Comparison of ENCODE assay signal across 9 cellular contexts in genomic region chr1:63615809-63616420, GRCh38. TPM values are rescaled to one million over a fixed set of nuclear protein-coding genes. Genes with fewer than 3 reads are reported as not detected.
DNase-seq lines count a peak whose midpoint lies in the region; ATAC-seq lines count a peak whose summit lies in the region.
"Had no signal": no experiment of that assay in that cellular context is flagged by ENCODE, and none has a peak within 500 bp of the region (broad histone marks: within the 10 kb centered on the region; RNA-seq: fewer than 3 reads in every experiment).

No MANE protein-coding gene starts in this region.

- H3K27me3 Mint-ChIP-seq in activated naive CD4-positive, alpha-beta T cell treated with anti-CD3 and anti-CD28 coated beads, Interleukin-2, amount 10 ng/mL, durations not matched to agents 7 days and 5 days = no peaks in the 10 kb centered on the region

- H3K36me3 ChIP-seq in MG63 = no peaks in the 10 kb centered on the region

- ATAC-seq in GM21360 (IDR thresholded peaks at IDR 0.05; ENCODE audit: unreplicated experiment) = peak; percentile 75
- no peak for ATAC-seq in HG02610 (IDR thresholded peaks at IDR 0.05; ENCODE audit: unreplicated experiment)

- no peaks in the 10 kb centered on the region for H3K9me3 Mint-ChIP-seq in activated naive CD4-positive, alpha-beta T cell treated with anti-CD3 and anti-CD28 coated beads, Interleukin-2, amount 10 ng/mL, durations not matched to agents 7 days and 5 days
- H3K9me3 Mint-ChIP-seq: T-helper 1 cell treated with Interleukin-12 subunit alpha and Interleukin-12 subunit beta and Interleukin-4 antibody, amounts not matched to agents 30 μg/mL and 1 μg/mL, for 36 hours had no signal

- no peak overlapping the region for H3K27ac Mint-ChIP-seq in activated naive CD4-positive, alpha-beta T cell treated with anti-CD3 and anti-CD28 coated beads, Interleukin-2, amount 10 ng/mL, durations not matched to agents 7 days and 5 days
- H3K27ac Mint-ChIP-seq: T-helper 1 cell treated with Interleukin-12 subunit alpha and Interleukin-12 subunit beta and Interleukin-4 antibody, amounts not matched to agents 30 μg/mL and 1 μg/mL, for 36 hours had no signal

- no peak overlapping the region for H3K4me3 Mint-ChIP-seq in activated naive CD4-positive, alpha-beta T cell treated with anti-CD3 and anti-CD28 coated beads, Interleukin-2, amount 10 ng/mL, durations not matched to agents 7 days and 5 days
- H3K4me3 Mint-ChIP-seq: T-helper 1 cell treated with Interleukin-12 subunit alpha and Interleukin-12 subunit beta and Interleukin-4 antibody, amounts not matched to agents 30 μg/mL and 1 μg/mL, for 36 hours had no signal

- no peak overlapping the region for H3K4me3 ChIP-seq in MG63

- CTCF ChIA-PET in activated naive CD4-positive, alpha-beta T cell treated with anti-CD3 and anti-CD28 coated beads, Interleukin-2, amount 10 ng/mL, durations not matched to agents 7 days and 5 days (lab: Charles Lee) = interaction anchor here (1.1 to 2.6 kb wide), 6 partner anchors 25 to 630 kb away, joined by 3 to 22 read pairs (median 6); no protein-coding TSS in a partner anchor

- H3K27me3 ChIP-seq in MG63 = no peaks in the 10 kb centered on the region

- H3K9me3 ChIP-seq in MG63 = no peaks in the 10 kb centered on the region

- H3K36me3 Mint-ChIP-seq in activated naive CD4-positive, alpha-beta T cell treated with anti-CD3 and anti-CD28 coated beads, Interleukin-2, amount 10 ng/mL, durations not matched to agents 7 days and 5 days = no peaks in the 10 kb centered on the region

- no peaks in the 10 kb centered on the region for H3K4me1 Mint-ChIP-seq in activated naive CD4-positive, alpha-beta T cell treated with anti-CD3 and anti-CD28 coated beads, Interleukin-2, amount 10 ng/mL, durations not matched to agents 7 days and 5 days

- DNase-seq in COLO829 (ENCODE audit: low spot score) (peak; percentile 52), MG63 (peak; percentile 9), SK-N-DZ (ENCODE audit: low spot score) (peak; percentile 57), glomerular visceral epithelial cell (ENCODE audit: extremely low spot score) (peak; percentile 81), putamen (ENCODE audit: low spot score) (peak; percentile 68)
- DNase-seq in activated naive CD4-positive, alpha-beta T cell treated with anti-CD3 and anti-CD28 coated beads, Interleukin-2, amount 10 ng/mL, durations not matched to agents 7 days and 5 days = peak; percentile 61

RNA-seq across cellular contexts. Expression of gene PGM1, which starts 22.7 kb away (rescaled TPM):
- 15.9 and 19.8 TPM in 2 replicates for total RNA-seq in MG63 (2014; rRNA removed; shearing (Covaris generic); ENCODE audit: low replicate concordance)
- polyA plus RNA-seq in SK-N-DZ (2014; cell fraction: cytosol; rRNA removed) = 27.7 and 32.7 TPM in 2 replicates
- 10.0 and 12.2 TPM in 2 replicates for polyA plus RNA-seq in SK-N-DZ (2014; cell fraction: nucleus; rRNA removed)

Comparison
In these comparisons a context has a peak if more than half of its experiments do, and no peak if none do; other contexts are left out.
1. DNase-seq: peak in every context shown above with its lines; median percentile 81 in glomerular visceral epithelial cell; 68 in putamen; 61 in activated naive CD4-positive, alpha-beta T cell treated with anti-CD3 and anti-CD28 coated beads, Interleukin-2, amount 10 ng/mL, durations not matched to agents 7 days and 5 days; 57 in SK-N-DZ; 52 in COLO829; 9 in MG63.